ENCODE assay signal across 15 cellular contexts in genomic region chr7:75829656-75830055, GRCh38. TPM values are rescaled to one million over a fixed set of nuclear protein-coding genes. Genes with fewer than 3 reads are reported as not detected.
DNase-seq lines count a peak whose midpoint lies in the region; FAIRE-seq and TF ChIP-seq lines count a peak whose summit lies in the region.
"Not testable (repeated sequence)": the region's sequence is repeated elsewhere in the genome, so short reads cannot be mapped to it uniquely, and the experiment has no call there.
"Had no signal": no experiment of that assay in that cellular context is flagged by ENCODE, and none has a peak within 500 bp of the region (broad histone marks: within the 10 kb centered on the region; RNA-seq: fewer than 3 reads in every experiment).

No MANE protein-coding gene starts in this region.

- not testable (repeated sequence) for H3K4me3 ChIP-seq in BLaER1; bronchial epithelial cell (ENCODE audit: low read depth, low read length)

- not testable (repeated sequence) for H4K20me1 ChIP-seq in BLaER1

- H3K36me3 ChIP-seq in BLaER1; bronchial epithelial cell (ENCODE audit: control insufficient read depth, insufficient read depth, low read length): not testable (repeated sequence)

- FAIRE-seq in H54 (lab: Jason Lieb, UNC) (peak; percentile 55), bronchial epithelial cell (lab: Jason Lieb, UNC) (peak; percentile 96)

- H3K27ac ChIP-seq in BLaER1 = not testable (repeated sequence)

- peaks cover 18% of the 10 kb centered on the region for H3K4me1 ChIP-seq in BLaER1

- not testable (repeated sequence) for TF ChIP-seq CTCF in bronchial epithelial cell (IDR thresholded peaks at IDR 0.05; ENCODE audit: insufficient read depth, low read length, severe bottlenecking)

- not testable (repeated sequence) for H3K9me3 ChIP-seq in BLaER1

- H3K9ac ChIP-seq in BLaER1 = not testable (repeated sequence)

- H3K27me3 ChIP-seq in BLaER1; bronchial epithelial cell (ENCODE audit: control insufficient read depth, insufficient read depth, low read length): not testable (repeated sequence)

- not testable (repeated sequence) for TF ChIP-seq POLR2A in H54 (IDR thresholded peaks at IDR 0.05; ENCODE audit: low read depth, low read length)

- DNase-seq in H54 (ENCODE audit: insufficient read length, low spot score) (peak; percentile 70), M059J (ENCODE audit: low read depth) (peak; percentile 94), NCI-H82 (lab: John Stamatoyannopoulos, UW) (peak; percentile 64), T1000 (lab: John Stamatoyannopoulos, UW) (peak; percentile 46), bronchial epithelial cell (ENCODE audit: low read depth) (peak; percentile 84), foreskin melanocyte (peak; percentile 59), renal cortical epithelial cell (ENCODE audit: low read depth) (peak; percentile 52)

- H3K4me2 ChIP-seq in BLaER1 = peak overlapping the region; percentile 51

RNA-seq across cellular contexts. Expression of gene CCL24, which starts 16.1 kb away (rescaled TPM):
- total RNA-seq in M059J (2014; rRNA removed; shearing (Covaris generic)) = not detected in 2 replicates
- total RNA-seq in bronchial epithelial cell (not detected in 2 replicates), renal cortical epithelial cell (not detected in 2 replicates)
- total RNA-seq: activated CD4-positive, alpha-beta T cell treated with anti-CD3 and anti-CD28 coated beads, Interleukin-2, amount 10 ng/mL, durations not matched to agents 7 days and 5 days; activated naive CD8-positive, alpha-beta T cell treated with anti-CD3 and anti-CD28 coated beads, Interleukin-2, amount 10 ng/mL, durations not matched to agents 7 days and 5 days; activated T-helper 2 cell treated with anti-CD3 and anti-CD28 coated beads, Interferon-gamma antibody, Interleukin-2, Interleukin-4, amounts not matched to agents 10 μg/mL and 5 μg/mL and 100 μg/mL, durations not matched to agents 14 hours and 24 hours and 36 hours; cardiac muscle cell; CD8-positive, alpha-beta T cell; right cardiac atrium had no signal

RNA-seq across cellular contexts. Expression of gene RHBDD2, which starts 49.2 kb away (rescaled TPM):
- total RNA-seq in M059J (2014; rRNA removed; shearing (Covaris generic)) = 81.8 and 92.7 TPM in 2 replicates
- total RNA-seq in bronchial epithelial cell = 10.8 and 17.4 TPM in 2 replicates
- 16.0 and 31.3 TPM in 2 replicates for total RNA-seq in renal cortical epithelial cell

RNA-seq across cellular contexts. Expression of gene CCL26, which starts 57.6 kb away (rescaled TPM):
- 28.4 and 33.9 TPM in 2 replicates for total RNA-seq in M059J (2014; rRNA removed; shearing (Covaris generic))
- total RNA-seq in bronchial epithelial cell = not detected in 2 replicates
- total RNA-seq in renal cortical epithelial cell = not detected in 2 replicates
- total RNA-seq: activated CD4-positive, alpha-beta T cell treated with anti-CD3 and anti-CD28 coated beads, Interleukin-2, amount 10 ng/mL, durations not matched to agents 7 days and 5 days; activated naive CD8-positive, alpha-beta T cell treated with anti-CD3 and anti-CD28 coated beads, Interleukin-2, amount 10 ng/mL, durations not matched to agents 7 days and 5 days; cardiac muscle cell; CD8-positive, alpha-beta T cell; suprapubic skin had no signal

Comparison
In these comparisons a context has a peak if more than half of its experiments do, and no peak if none do; other contexts are left out.
1. RNA of gene CCL26, which starts 57.6 kb away (total RNA-seq): 28.4 to 33.9 TPM in M059J; not detected in bronchial epithelial cell and not detected in renal cortical epithelial cell; every median in the first group is over 10 times any median in the second.
2. Peak in every context shown above with its lines, with median percentiles within 50 percentile points of each other: DNase-seq.